ENCODE assay signal across 1 cellular context in the genomic region with DNA sequence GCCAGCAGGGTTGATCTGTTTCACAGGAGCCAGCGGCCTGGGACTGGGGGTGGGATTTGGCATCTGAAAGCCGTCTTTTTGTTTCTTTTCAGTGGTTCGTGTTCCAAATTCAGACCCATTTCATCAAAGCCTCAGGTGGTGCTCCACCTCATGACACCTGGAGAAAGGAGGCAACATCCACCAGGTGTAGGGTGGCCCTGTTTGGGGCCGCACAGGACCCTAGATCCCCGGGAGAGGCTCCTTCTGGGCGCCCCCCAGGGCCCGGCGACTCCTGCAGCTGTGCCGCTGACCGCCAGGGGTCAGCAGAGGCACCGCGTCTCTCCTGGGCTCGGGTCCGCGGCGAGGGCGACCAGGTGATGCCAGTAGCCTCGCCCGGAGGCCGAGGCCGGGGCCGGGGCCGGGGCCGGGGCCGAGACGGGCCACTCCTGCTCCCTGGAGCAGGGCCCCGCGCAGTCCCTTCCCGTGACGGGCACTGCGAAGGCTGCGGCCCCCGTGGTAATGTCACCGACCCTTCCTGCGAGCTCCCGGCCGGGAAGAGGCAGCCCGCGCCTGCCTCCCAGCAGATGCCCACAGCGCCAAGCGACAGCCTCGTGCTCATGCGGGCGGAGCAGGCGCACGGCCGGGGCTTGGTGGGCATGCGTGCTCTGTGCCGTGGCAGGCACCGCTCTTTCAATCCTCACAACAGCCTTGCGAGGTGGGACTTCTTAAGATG.
TF ChIP-seq lines count a peak whose summit lies in the region.

No MANE protein-coding gene starts in this region.

TF ChIP-seq in HepG2, 621 proteins besides CTCF, POLR2A, EP300 and RAD21 (continued from another document and continues in another):
- TF ChIP-seq, protein P1, sequence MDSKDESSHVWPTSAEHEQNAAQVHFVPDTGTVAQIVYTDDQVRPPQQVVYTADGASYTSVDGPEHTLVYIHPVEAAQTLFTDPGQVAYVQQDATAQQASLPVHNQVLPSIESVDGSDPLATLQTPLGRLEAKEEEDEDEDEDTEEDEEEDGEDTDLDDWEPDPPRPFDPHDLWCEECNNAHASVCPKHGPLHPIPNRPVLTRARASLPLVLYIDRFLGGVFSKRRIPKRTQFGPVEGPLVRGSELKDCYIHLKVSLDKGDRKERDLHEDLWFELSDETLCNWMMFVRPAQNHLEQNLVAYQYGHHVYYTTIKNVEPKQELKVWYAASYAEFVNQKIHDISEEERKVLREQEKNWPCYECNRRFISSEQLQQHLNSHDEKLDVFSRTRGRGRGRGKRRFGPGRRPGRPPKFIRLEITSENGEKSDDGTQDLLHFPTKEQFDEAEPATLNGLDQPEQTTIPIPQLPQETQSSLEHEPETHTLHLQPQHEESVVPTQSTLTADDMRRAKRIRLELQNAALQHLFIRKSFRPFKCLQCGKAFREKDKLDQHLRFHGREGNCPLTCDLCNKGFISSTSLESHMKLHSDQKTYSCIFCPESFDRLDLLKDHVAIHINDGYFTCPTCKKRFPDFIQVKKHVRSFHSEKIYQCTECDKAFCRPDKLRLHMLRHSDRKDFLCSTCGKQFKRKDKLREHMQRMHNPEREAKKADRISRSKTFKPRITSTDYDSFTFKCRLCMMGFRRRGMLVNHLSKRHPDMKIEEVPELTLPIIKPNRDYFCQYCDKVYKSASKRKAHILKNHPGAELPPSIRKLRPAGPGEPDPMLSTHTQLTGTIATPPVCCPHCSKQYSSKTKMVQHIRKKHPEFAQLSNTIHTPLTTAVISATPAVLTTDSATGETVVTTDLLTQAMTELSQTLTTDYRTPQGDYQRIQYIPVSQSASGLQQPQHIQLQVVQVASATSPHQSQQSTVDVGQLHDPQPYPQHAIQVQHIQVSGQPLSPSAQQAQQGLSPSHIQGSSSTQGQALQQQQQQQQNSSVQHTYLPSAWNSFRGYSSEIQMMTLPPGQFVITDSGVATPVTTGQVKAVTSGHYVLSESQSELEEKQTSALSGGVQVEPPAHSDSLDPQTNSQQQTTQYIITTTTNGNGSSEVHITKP (CRISPR knock-in tag; IDR thresholded peaks at IDR 0.05; ENCODE audit: low read depth): no peak
- TF ChIP-seq MEF2D (CRISPR knock-in tag; IDR thresholded peaks at IDR 0.05) (no peak), MBD4 (IDR thresholded peaks at IDR 0.05; ENCODE audit: borderline replicate concordance, low read length) (no peak), PLRG1 (conservative IDR thresholded peaks at IDR 0.05) (no peak), ZNF567 (CRISPR knock-in tag; IDR thresholded peaks at IDR 0.05; ENCODE audit: borderline replicate concordance) (no peak), ZNF232 (CRISPR knock-in tag; IDR thresholded peaks at IDR 0.05; ENCODE audit: borderline replicate concordance) (0 out of 2 replicates have a peak, but pooled peaks have one; percentile 31), CEBPG (CRISPR knock-in tag; IDR thresholded peaks at IDR 0.05) (no peak), NR1H2 (CRISPR knock-in tag; IDR thresholded peaks at IDR 0.05; ENCODE audit: borderline replicate concordance, low read depth) (no peak), ZNF724P (CRISPR knock-in tag; IDR thresholded peaks at IDR 0.05; ENCODE audit: borderline replicate concordance) (0 out of 2 replicates have a peak, but pooled peaks have one; percentile 70), JUN (CRISPR knock-in tag; IDR thresholded peaks at IDR 0.05) (no peak), TBX2 (CRISPR knock-in tag; IDR thresholded peaks at IDR 0.05; ENCODE audit: borderline replicate concordance) (no peak), ZNF772 (CRISPR knock-in tag; IDR thresholded peaks at IDR 0.05) (no peak), GABPA (IDR thresholded peaks at IDR 0.05; ENCODE audit: low read depth, low read length) (no peak), GABPA (CRISPR knock-in tag; IDR thresholded peaks at IDR 0.05; ENCODE audit: low read depth) (no peak), KLF9 (CRISPR knock-in tag; IDR thresholded peaks at IDR 0.05; ENCODE audit: low read depth) (no peak), ZZZ3 (CRISPR knock-in tag; IDR thresholded peaks at IDR 0.05; ENCODE audit: borderline replicate concordance) (no peak), ZFAT (CRISPR knock-in tag; conservative IDR thresholded peaks at IDR 0.05) (no peak), ZNF768 (CRISPR knock-in tag; IDR thresholded peaks at IDR 0.05) (peak; percentile 15; the same call in 1 of the 2 replicates), HDAC2 (CRISPR knock-in tag; IDR thresholded peaks at IDR 0.05) (no peak), PPARG (CRISPR knock-in tag; conservative IDR thresholded peaks at IDR 0.05) (no peak), SP140L (CRISPR knock-in tag; IDR thresholded peaks at IDR 0.05; ENCODE audit: borderline replicate concordance) (no peak), PHF5A (CRISPR knock-in tag; IDR thresholded peaks at IDR 0.05; ENCODE audit: low read depth, unreplicated experiment) (no peak)
- TF ChIP-seq, protein P2, sequence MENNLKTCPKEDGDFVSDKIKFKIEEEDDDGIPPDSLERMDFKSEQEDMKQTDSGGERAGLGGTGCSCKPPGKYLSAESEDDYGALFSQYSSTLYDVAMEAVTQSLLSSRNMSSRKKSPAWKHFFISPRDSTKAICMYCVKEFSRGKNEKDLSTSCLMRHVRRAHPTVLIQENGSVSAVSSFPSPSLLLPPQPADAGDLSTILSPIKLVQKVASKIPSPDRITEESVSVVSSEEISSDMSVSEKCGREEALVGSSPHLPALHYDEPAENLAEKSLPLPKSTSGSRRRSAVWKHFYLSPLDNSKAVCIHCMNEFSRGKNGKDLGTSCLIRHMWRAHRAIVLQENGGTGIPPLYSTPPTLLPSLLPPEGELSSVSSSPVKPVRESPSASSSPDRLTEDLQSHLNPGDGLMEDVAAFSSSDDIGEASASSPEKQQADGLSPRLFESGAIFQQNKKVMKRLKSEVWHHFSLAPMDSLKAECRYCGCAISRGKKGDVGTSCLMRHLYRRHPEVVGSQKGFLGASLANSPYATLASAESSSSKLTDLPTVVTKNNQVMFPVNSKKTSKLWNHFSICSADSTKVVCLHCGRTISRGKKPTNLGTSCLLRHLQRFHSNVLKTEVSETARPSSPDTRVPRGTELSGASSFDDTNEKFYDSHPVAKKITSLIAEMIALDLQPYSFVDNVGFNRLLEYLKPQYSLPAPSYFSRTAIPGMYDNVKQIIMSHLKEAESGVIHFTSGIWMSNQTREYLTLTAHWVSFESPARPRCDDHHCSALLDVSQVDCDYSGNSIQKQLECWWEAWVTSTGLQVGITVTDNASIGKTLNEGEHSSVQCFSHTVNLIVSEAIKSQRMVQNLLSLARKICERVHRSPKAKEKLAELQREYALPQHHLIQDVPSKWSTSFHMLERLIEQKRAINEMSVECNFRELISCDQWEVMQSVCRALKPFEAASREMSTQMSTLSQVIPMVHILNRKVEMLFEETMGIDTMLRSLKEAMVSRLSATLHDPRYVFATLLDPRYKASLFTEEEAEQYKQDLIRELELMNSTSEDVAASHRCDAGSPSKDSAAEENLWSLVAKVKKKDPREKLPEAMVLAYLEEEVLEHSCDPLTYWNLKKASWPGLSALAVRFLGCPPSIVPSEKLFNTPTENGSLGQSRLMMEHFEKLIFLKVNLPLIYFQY (CRISPR knock-in tag; IDR thresholded peaks at IDR 0.05; ENCODE audit: borderline replicate concordance): no peak
- TF ChIP-seq, protein P3, sequence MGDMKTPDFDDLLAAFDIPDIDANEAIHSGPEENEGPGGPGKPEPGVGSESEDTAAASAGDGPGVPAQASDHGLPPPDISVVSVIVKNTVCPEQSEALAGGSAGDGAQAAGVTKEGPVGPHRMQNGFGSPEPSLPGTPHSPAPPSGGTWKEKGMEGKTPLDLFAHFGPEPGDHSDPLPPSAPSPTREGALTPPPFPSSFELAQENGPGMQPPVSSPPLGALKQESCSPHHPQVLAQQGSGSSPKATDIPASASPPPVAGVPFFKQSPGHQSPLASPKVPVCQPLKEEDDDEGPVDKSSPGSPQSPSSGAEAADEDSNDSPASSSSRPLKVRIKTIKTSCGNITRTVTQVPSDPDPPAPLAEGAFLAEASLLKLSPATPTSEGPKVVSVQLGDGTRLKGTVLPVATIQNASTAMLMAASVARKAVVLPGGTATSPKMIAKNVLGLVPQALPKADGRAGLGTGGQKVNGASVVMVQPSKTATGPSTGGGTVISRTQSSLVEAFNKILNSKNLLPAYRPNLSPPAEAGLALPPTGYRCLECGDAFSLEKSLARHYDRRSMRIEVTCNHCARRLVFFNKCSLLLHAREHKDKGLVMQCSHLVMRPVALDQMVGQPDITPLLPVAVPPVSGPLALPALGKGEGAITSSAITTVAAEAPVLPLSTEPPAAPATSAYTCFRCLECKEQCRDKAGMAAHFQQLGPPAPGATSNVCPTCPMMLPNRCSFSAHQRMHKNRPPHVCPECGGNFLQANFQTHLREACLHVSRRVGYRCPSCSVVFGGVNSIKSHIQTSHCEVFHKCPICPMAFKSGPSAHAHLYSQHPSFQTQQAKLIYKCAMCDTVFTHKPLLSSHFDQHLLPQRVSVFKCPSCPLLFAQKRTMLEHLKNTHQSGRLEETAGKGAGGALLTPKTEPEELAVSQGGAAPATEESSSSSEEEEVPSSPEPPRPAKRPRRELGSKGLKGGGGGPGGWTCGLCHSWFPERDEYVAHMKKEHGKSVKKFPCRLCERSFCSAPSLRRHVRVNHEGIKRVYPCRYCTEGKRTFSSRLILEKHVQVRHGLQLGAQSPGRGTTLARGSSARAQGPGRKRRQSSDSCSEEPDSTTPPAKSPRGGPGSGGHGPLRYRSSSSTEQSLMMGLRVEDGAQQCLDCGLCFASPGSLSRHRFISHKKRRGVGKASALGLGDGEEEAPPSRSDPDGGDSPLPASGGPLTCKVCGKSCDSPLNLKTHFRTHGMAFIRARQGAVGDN (CRISPR knock-in tag; IDR thresholded peaks at IDR 0.05): peak; percentile 21; the same call in 1 of the 2 replicates
- TF ChIP-seq, protein P4, sequence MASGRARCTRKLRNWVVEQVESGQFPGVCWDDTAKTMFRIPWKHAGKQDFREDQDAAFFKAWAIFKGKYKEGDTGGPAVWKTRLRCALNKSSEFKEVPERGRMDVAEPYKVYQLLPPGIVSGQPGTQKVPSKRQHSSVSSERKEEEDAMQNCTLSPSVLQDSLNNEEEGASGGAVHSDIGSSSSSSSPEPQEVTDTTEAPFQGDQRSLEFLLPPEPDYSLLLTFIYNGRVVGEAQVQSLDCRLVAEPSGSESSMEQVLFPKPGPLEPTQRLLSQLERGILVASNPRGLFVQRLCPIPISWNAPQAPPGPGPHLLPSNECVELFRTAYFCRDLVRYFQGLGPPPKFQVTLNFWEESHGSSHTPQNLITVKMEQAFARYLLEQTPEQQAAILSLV (CRISPR knock-in tag; IDR thresholded peaks at IDR 0.05; ENCODE audit: borderline replicate concordance): no peak
- TF ChIP-seq, protein P5, sequence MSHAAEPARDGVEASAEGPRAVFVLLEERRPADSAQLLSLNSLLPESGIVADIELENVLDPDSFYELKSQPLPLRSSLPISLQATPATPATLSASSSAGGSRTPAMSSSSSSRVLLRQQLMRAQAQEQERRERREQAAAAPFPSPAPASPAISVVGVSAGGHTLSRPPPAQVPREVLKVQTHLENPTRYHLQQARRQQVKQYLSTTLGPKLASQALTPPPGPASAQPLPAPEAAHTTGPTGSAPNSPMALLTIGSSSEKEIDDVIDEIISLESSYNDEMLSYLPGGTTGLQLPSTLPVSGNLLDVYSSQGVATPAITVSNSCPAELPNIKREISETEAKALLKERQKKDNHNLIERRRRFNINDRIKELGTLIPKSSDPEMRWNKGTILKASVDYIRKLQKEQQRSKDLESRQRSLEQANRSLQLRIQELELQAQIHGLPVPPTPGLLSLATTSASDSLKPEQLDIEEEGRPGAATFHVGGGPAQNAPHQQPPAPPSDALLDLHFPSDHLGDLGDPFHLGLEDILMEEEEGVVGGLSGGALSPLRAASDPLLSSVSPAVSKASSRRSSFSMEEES (CRISPR knock-in tag; IDR thresholded peaks at IDR 0.05): no peak
- TF ChIP-seq, protein P6, sequence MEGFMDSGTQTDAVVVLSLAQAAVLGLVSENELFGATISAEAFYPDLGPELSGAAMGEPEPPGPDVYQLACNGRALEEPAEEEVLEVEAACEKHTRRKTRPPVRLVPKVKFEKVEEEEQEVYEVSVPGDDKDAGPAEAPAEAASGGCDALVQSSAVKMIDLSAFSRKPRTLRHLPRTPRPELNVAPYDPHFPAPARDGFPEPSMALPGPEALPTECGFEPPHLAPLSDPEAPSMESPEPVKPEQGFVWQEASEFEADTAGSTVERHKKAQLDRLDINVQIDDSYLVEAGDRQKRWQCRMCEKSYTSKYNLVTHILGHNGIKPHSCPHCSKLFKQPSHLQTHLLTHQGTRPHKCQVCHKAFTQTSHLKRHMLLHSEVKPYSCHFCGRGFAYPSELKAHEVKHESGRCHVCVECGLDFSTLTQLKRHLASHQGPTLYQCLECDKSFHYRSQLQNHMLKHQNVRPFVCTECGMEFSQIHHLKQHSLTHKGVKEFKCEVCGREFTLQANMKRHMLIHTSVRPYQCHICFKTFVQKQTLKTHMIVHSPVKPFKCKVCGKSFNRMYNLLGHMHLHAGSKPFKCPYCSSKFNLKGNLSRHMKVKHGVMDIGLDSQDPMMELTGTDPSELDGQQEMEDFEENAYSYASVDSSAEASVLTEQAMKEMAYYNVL (CRISPR knock-in tag; IDR thresholded peaks at IDR 0.05; ENCODE audit: borderline replicate concordance): no peak
- TF ChIP-seq, protein P7, sequence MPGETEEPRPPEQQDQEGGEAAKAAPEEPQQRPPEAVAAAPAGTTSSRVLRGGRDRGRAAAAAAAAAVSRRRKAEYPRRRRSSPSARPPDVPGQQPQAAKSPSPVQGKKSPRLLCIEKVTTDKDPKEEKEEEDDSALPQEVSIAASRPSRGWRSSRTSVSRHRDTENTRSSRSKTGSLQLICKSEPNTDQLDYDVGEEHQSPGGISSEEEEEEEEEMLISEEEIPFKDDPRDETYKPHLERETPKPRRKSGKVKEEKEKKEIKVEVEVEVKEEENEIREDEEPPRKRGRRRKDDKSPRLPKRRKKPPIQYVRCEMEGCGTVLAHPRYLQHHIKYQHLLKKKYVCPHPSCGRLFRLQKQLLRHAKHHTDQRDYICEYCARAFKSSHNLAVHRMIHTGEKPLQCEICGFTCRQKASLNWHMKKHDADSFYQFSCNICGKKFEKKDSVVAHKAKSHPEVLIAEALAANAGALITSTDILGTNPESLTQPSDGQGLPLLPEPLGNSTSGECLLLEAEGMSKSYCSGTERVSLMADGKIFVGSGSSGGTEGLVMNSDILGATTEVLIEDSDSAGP (CRISPR knock-in tag; IDR thresholded peaks at IDR 0.05; ENCODE audit: borderline replicate concordance): peak; percentile 19; the same call in 1 of the 2 replicates
- TF ChIP-seq, protein P8, sequence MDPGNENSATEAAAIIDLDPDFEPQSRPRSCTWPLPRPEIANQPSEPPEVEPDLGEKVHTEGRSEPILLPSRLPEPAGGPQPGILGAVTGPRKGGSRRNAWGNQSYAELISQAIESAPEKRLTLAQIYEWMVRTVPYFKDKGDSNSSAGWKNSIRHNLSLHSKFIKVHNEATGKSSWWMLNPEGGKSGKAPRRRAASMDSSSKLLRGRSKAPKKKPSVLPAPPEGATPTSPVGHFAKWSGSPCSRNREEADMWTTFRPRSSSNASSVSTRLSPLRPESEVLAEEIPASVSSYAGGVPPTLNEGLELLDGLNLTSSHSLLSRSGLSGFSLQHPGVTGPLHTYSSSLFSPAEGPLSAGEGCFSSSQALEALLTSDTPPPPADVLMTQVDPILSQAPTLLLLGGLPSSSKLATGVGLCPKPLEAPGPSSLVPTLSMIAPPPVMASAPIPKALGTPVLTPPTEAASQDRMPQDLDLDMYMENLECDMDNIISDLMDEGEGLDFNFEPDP (CRISPR knock-in tag; conservative IDR thresholded peaks at IDR 0.05): no peak
